Comparison of ENCODE assay signal across 21 cellular contexts in the genomic region with DNA sequence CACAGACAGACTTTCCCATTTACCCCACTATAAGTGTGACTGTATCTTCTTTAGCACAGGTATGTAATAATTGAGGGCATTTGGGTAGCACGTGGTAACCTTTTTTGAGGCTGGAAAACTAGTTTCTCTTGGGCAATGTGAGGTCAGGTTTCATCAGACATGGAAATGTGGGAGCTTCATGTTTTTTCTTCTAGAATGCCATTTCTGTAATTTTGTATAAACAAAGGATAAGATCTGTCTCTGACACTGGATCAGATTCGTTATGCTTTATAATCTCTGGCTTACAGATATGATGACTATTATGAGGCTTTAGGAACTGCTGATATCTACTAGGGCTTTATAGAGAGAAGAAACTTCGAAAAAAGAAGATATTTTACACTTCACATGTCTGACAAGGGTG.
DNase-seq lines count a peak whose midpoint lies in the region; ATAC-seq, FAIRE-seq and TF ChIP-seq lines count a peak whose summit lies in the region.
"Had no signal": no experiment of that assay in that cellular context is flagged by ENCODE, and none has a peak within 500 bp of the region (broad histone marks: within the 10 kb centered on the region; RNA-seq: fewer than 3 reads in every experiment).

No MANE protein-coding gene starts in this region.

- H3K27ac ChIP-seq in GM23248 (no peak overlapping the region), neural cell (ENCODE audit: low read length) (peak overlapping the region; percentile 33), pancreas (no peak overlapping the region)
- H3K27ac ChIP-seq: C4-2B, SJSA1 had no signal

- H2AFZ ChIP-seq in GM23248 (peak overlapping the region; percentile 33; the same call in 1 of the 2 replicates), neural cell (ENCODE audit: low read depth, low read length) (no peak overlapping the region)

- 22 to 32% methylated on average over 3 of the region's 3 CpGs for WGBS in GM23248 (ENCODE audit: low coverage in 1 of 2, low lambda C conversion rate in 2 of 2, missing lambda C conversion rate in 2 of 2), 2 experiments
- 70 to 81% methylated on average over 3 of the region's 3 CpGs for WGBS in pancreas, 2 donors

- TF ChIP-seq RAD21 in neural cell (conservative IDR thresholded peaks at IDR 0.05): no peak

- ATAC-seq in SK-N-SH treated with all-trans-retinoic acid at 6 μM for 48 hours (no peak), pancreas (no peak)
- ATAC-seq: K562 had no signal

- H3K79me2 ChIP-seq in GM23248 (ENCODE audit: insufficient read depth): no peaks in the 10 kb centered on the region
- H3K79me2 ChIP-seq in neural cell (replicated peaks; ENCODE audit: insufficient read depth, low read length): peaks cover 4% of the 10 kb centered on the region

- TF ChIP-seq CTCF in fibroblast of the aortic adventitia (IDR thresholded peaks at IDR 0.05; ENCODE audit: insufficient read depth, low read length) (no peak), neural cell (IDR thresholded peaks at IDR 0.05; ENCODE audit: poor library complexity, severe bottlenecking) (no peak), pancreas (IDR thresholded peaks at IDR 0.05) (no peak)

- TF ChIP-seq EP300 in neural cell (conservative IDR thresholded peaks at IDR 0.05; ENCODE audit: poor library complexity, severe bottlenecking): no peak

- H3K27me3 ChIP-seq in GM23248 (replicated peaks; ENCODE audit: insufficient read depth): no peaks in the 10 kb centered on the region
- H3K27me3 ChIP-seq in neural cell (ENCODE audit: insufficient read depth, low read depth, low read length): no peaks in the 10 kb centered on the region
- H3K27me3 ChIP-seq in pancreas: no peaks in the 10 kb centered on the region
- H3K27me3 ChIP-seq: SJSA1 had no signal

- intact Hi-C loops in pancreas (cut with DNase I): no loop called here

- peaks cover 20% of the 10 kb centered on the region for H3K4me1 ChIP-seq in GM23248 (ENCODE audit: insufficient read depth)
- peaks cover 0 to 17% (median 3%) of the 10 kb centered on the region in 3 donors for H3K4me1 ChIP-seq in pancreas
- H3K4me1 ChIP-seq: HAP-1 had no signal

- in situ Hi-C loops in GM23248 (cut with MboI): no loop called here

- 0 out of 2 replicates have a peak overlapping the region, but pooled peaks have one; percentile 9 for H3K9ac ChIP-seq in GM23248
- no peak overlapping the region for H3K9ac ChIP-seq in neural cell (ENCODE audit: low read length)

- no peak for FAIRE-seq in pancreas (lab: Jason Lieb, UNC)
- FAIRE-seq: A204.1, K562 had no signal

- H3K9me2 ChIP-seq in GM23248 (ENCODE audit: insufficient read depth) (no peaks in the 10 kb centered on the region), neural cell (ENCODE audit: insufficient read depth, low read length) (no peaks in the 10 kb centered on the region)

- H3F3A ChIP-seq in GM23248 (ENCODE audit: insufficient read depth) (no peaks in the 10 kb centered on the region), neural cell (ENCODE audit: insufficient read depth, low read length, poor library complexity, severe bottlenecking) (peaks cover 5% of the 10 kb centered on the region)

- no peaks in the 10 kb centered on the region for H3K9me3 ChIP-seq in GM23248 (ENCODE audit: low read depth)
- no peaks in the 10 kb centered on the region for H3K9me3 ChIP-seq in neural cell (ENCODE audit: low read length)
- no peaks in the 10 kb centered on the region for H3K9me3 ChIP-seq in pancreas
- H3K9me3 ChIP-seq: HAP-1, SJSA1 had no signal

- H3K4me3 ChIP-seq in GM23248: no peak overlapping the region
- no peak overlapping the region for H3K4me3 ChIP-seq in fibroblast of the aortic adventitia (ENCODE audit: low read depth, low read length)
- no peak overlapping the region for H3K4me3 ChIP-seq in neural cell (ENCODE audit: low read length)
- no peak overlapping the region for H3K4me3 ChIP-seq in pancreas
- H3K4me3 ChIP-seq: HAP-1, K562, SJSA1 had no signal

- no peak overlapping the region for H3K4me2 ChIP-seq in GM23248 (ENCODE audit: unreplicated experiment)
- H3K4me2 ChIP-seq in neural cell (ENCODE audit: low read length): no peak overlapping the region

- H3K36me3 ChIP-seq in GM23248 (ENCODE audit: low read depth) (no peaks in the 10 kb centered on the region), neural cell (ENCODE audit: insufficient read depth, low read length) (no peaks in the 10 kb centered on the region), pancreas (no peaks in the 10 kb centered on the region)
- H3K36me3 ChIP-seq: HAP-1, SJSA1 had no signal

- peak; percentile 28 for DNase-seq in GM23248
- DNase-seq in fibroblast of the aortic adventitia (ENCODE audit: low read depth): peak; percentile 29
- no peak for DNase-seq in pancreas
- no peak for DNase-seq in activated CD4-positive, alpha-beta T cell treated with anti-CD3 and anti-CD28 coated beads, Interleukin-2, amount 50 U/mL, for 1 hour
- DNase-seq in foreskin melanocyte: no peak
- DNase-seq in amygdala (lab: John Stamatoyannopoulos, UW): no peak
- DNase-seq: COR-L47, EL, NCI-H1417 treated with DMSO at 0.1 percent for 48 hours, NCI-H1930, NCI-H2171, NCI-H446, NCI-H69, OCI-M1 had no signal

- H4K20me1 ChIP-seq in GM23248 (ENCODE audit: insufficient read depth) (no peaks in the 10 kb centered on the region), neural cell (ENCODE audit: insufficient read depth) (no peaks in the 10 kb centered on the region)

TF ChIP-seq in SK-N-SH treated with all-trans-retinoic acid at 6 μM for 48 hours, 23 proteins besides CTCF, POLR2A, EP300 and RAD21:
- TF ChIP-seq TCF4 (CRISPR knock-in tag; IDR thresholded peaks at IDR 0.05; ENCODE audit: borderline replicate concordance) (peak; percentile 22; the same call in 1 of the 2 replicates), ZNF565 (CRISPR knock-in tag; conservative IDR thresholded peaks at IDR 0.05; ENCODE audit: low read depth) (no peak)
TF ChIP-seq in SK-N-SH treated with all-trans-retinoic acid at 6 μM for 48 hours: peak in this region for 1.

TF ChIP-seq in neural cell, 6 proteins besides CTCF, POLR2A, EP300 and RAD21:
- no peak for TF ChIP-seq SMC3 (conservative IDR thresholded peaks at IDR 0.05; ENCODE audit: poor library complexity)

Comparison
In these comparisons a context has a peak if more than half of its experiments do, and no peak if none do; other contexts are left out.
1. DNase-seq: peak in GM23248 (single experiment) and fibroblast of the aortic adventitia (single experiment); none in pancreas (0 of 6), activated CD4-positive, alpha-beta T cell treated with anti-CD3 and anti-CD28 coated beads, Interleukin-2, amount 50 U/mL, for 1 hour (single experiment), foreskin melanocyte (single experiment) and amygdala (0 of 56).